ENCODE assay signal across 8 cellular contexts in genomic region chr4:1201851-1202525, GRCh38. TPM values are rescaled to one million over a fixed set of nuclear protein-coding genes. Genes with fewer than 3 reads are reported as not detected.
DNase-seq lines count a peak whose midpoint lies in the region; ATAC-seq, FAIRE-seq and TF ChIP-seq lines count a peak whose summit lies in the region.

No MANE protein-coding gene starts in this region.

- no peak for TF ChIP-seq POLR2A in A549 (IDR thresholded peaks at IDR 0.05; ENCODE audit: low read length)
- TF ChIP-seq POLR2A in adrenal gland (IDR thresholded peaks at IDR 0.05), result no peak

- TF ChIP-seq CTCF in A549 (IDR thresholded peaks at IDR 0.05) (no peak), adrenal gland (IDR thresholded peaks at IDR 0.05) (no peak)

- H3K36me3 ChIP-seq in adrenal gland (replicated peaks in 1 of 2) (no peaks in the 10 kb centered on the region), mucosa of rectum (ENCODE audit: control insufficient read depth in 2 of 2, insufficient read depth in 2 of 2, low read length in 2 of 2) (peaks cover 0 to under 1% of the 10 kb centered on the region in 2 donors)

- TF ChIP-seq EP300 in A549 (IDR thresholded peaks at IDR 0.05), result no peak

- POLR2A ChIA-PET in A549 (lab: Yijun Ruan, JAX) (no interaction called here), T-cell (lab: Charles Lee) (interaction anchor here in 1 of 2 donors (0.5 to 0.7 kb wide), 2 partner anchors 25 to 129 kb away, joined by 3 to 9 read pairs; no protein-coding TSS in a partner anchor)

- H3K4me2 ChIP-seq in A549, result no peak overlapping the region

- no peak overlapping the region for H3K27ac ChIP-seq in A549
- peak overlapping the region in 4 of 5 donors; percentile 7 to 91 (median 62) for H3K27ac ChIP-seq in adrenal gland
- H3K27ac ChIP-seq in mucosa of rectum (ENCODE audit: low read depth in 2 of 2, low read length in 2 of 2), result peak overlapping the region; percentile 76 to 91

- CTCF ChIA-PET in A549 (lab: Yijun Ruan, JAX) (no interaction called here), T-cell (lab: Charles Lee) (interaction anchor here (0.6 to 2.1 kb wide), 10 partner anchors 10 to 145 kb away, joined by 3 to 8 read pairs (median 4); partner anchors contain the start of genes MAEA (in 1 of the 2) and UVSSA (in 1 of the 2))

- intact Hi-C loops in adrenal gland (cut with DNase I), result no loop called here

- TF ChIP-seq RAD21 in A549 (conservative IDR thresholded peaks at IDR 0.05 in 1 of 2, IDR thresholded peaks at IDR 0.05 in 1 of 2), result no peak

- no peaks in the 10 kb centered on the region for H3K9me3 Mint-ChIP-seq in T-cell

- ATAC-seq in A549, result no peak
- ATAC-seq in GM21825 (IDR thresholded peaks at IDR 0.05; ENCODE audit: unreplicated experiment), result peak; percentile 30
- ATAC-seq in T-cell (replicated peaks in 1 of 4), result peak; percentile 83 to 86 (median 84)

- H3K4me3 ChIP-seq in A549, result no peak overlapping the region
- H3K4me3 ChIP-seq in adrenal gland, result no peak overlapping the region
- peak overlapping the region in 1 of 2 donors; percentile 33 for H3K4me3 ChIP-seq in mucosa of rectum (ENCODE audit: low read length in 2 of 2)

- WGBS in A549 (ENCODE audit: missing lambda C conversion rate), result 88% methylated on average over 22 of the region's 26 CpGs
- 61 to 74% (median 72%) methylated on average over 21 to 26 of the region's 26 CpGs for WGBS in adrenal gland, 4 donors

- peak overlapping the region; percentile 90 to 97 for H3K27ac Mint-ChIP-seq in T-cell

- no peaks in the 10 kb centered on the region for H3K9me3 ChIP-seq in A549
- H3K9me3 ChIP-seq in adrenal gland (replicated peaks in 1 of 3), result no peaks in the 10 kb centered on the region
- no peaks in the 10 kb centered on the region for H3K9me3 ChIP-seq in mucosa of rectum (ENCODE audit: control insufficient read depth in 2 of 2, low read length in 2 of 2)

- no peak for FAIRE-seq in A549 (lab: Jason Lieb, UNC)

- H3K36me3 Mint-ChIP-seq in T-cell, result peaks cover 4% of the 10 kb centered on the region

- no peaks in the 10 kb centered on the region for H3K4me1 ChIP-seq in A549
- H3K4me1 ChIP-seq in adrenal gland (replicated peaks in 1 of 2), result peaks cover 0 to 24% of the 10 kb centered on the region in 2 donors
- peaks cover 43% of the 10 kb centered on the region in 2 donors for H3K4me1 ChIP-seq in mucosa of rectum (ENCODE audit: control insufficient read depth in 2 of 2, insufficient read depth in 2 of 2, low read length in 2 of 2)

- peak overlapping the region; percentile 64 to 83 (median 82) for H3K4me3 Mint-ChIP-seq in T-cell

- no peaks in the 10 kb centered on the region for H3K27me3 Mint-ChIP-seq in T-cell

- H3K4me1 Mint-ChIP-seq in T-cell, result peaks cover 27 to 58% (median 48%) of the 10 kb centered on the region in 3 donors

- peak overlapping the region; percentile 45 to 47 for H3K9ac ChIP-seq in mucosa of rectum (ENCODE audit: low read depth in 1 of 2, low read length in 2 of 2)

- no peak for DNase-seq in A549 (ENCODE audit: low read depth in 1 of 2, low spot score in 1 of 2)
- peak; percentile 75 to 94 (median 86) for DNase-seq in T-cell
- peak; percentile 27 to 89 (median 66) for DNase-seq in adrenal gland
- peak; percentile 56 for DNase-seq in stimulated activated CD8-positive, alpha-beta memory T cell treated with anti-CD3 and anti-CD28 coated beads, Interleukin-7, amount 100 ng/mL, for 24 hours (ENCODE audit: low read depth)
- DNase-seq in foreskin melanocyte, result no peak
- no peak for DNase-seq in DMS114 treated with DMSO at 0.1 percent for 48 hours (lab: John Stamatoyannopoulos, UW; ENCODE audit: unreplicated experiment)

- H3K27me3 ChIP-seq in adrenal gland, result no peaks in the 10 kb centered on the region
- no peaks in the 10 kb centered on the region for H3K27me3 ChIP-seq in mucosa of rectum (ENCODE audit: control insufficient read depth in 2 of 2, insufficient read depth in 2 of 2, low read length in 2 of 2)

TF ChIP-seq in A549, 52 proteins besides CTCF, POLR2A, EP300 and RAD21:
- TF ChIP-seq MAFK (IDR thresholded peaks at IDR 0.05; ENCODE audit: partially characterized antibody) (peak; percentile 77), JUN (IDR thresholded peaks at IDR 0.05) (no peak), NR3C1 (IDR thresholded peaks at IDR 0.05) (no peak)

RNA-seq across cellular contexts. Expression of gene SPON2, which starts 29.6 kb away (rescaled TPM):
- polyA plus RNA-seq in A549 (2011; rRNA removed) (0.12 and 0.24 TPM in 2 replicates), A549 (2017; fragmentation: RNase III; extraction: RNeasy Plus Mini Kit Qiagen cat#74134 plus additional on column Dnase treatment) (0.07 to 0.54 TPM (median 0.15 TPM) in 3 replicates), adrenal gland (10 to 100 TPM in 2 of 3 donors, 1 to 10 TPM in 1; 4.1 to 83.7 (median 28.4) TPM)
- polyA plus RNA-seq in A549 (2012; cell fraction: cytosol; rRNA removed), result 0.04 and 0.10 TPM in 2 replicates
- 0.60 and 0.73 TPM in 2 replicates for polyA plus RNA-seq in A549 (2012; cell fraction: nucleus; rRNA removed)
- 0.29 and 0.63 TPM in 2 replicates for polyA minus RNA-seq in A549 (2011; rRNA and poly(A)+ RNA removed)
- total RNA-seq in T-cell (10 to 100 TPM; 13.6 to 39.8 (median 18.9) TPM), adrenal gland (100 to 1,000 TPM in 3 of 8 donors, 10 to 100 TPM in 5; 23.9 to 206 (median 76.7) TPM)

RNA-seq across cellular contexts. Expression of gene CTBP1, which starts 46.9 kb away (rescaled TPM):
- polyA plus RNA-seq in A549 (2011; rRNA removed) (39.3 and 43.1 TPM in 2 replicates), A549 (2017; fragmentation: RNase III; extraction: RNeasy Plus Mini Kit Qiagen cat#74134 plus additional on column Dnase treatment) (85.3 to 94.1 TPM (median 93.1 TPM) in 3 replicates), adrenal gland (100 to 1,000 TPM in 2 of 3 donors, 10 to 100 TPM in 1; 45.7 to 172 (median 145) TPM)
- 193 and 300 TPM in 2 replicates for polyA plus RNA-seq in A549 (2012; cell fraction: cytosol; rRNA removed)
- 430 and 585 TPM in 2 replicates for polyA plus RNA-seq in A549 (2012; cell fraction: nucleus; rRNA removed)
- 64.1 and 89.8 TPM in 2 replicates for polyA minus RNA-seq in A549 (2011; rRNA and poly(A)+ RNA removed)
- total RNA-seq in T-cell (100 to 1,000 TPM; 185 to 232 (median 207) TPM), adrenal gland (100 to 1,000 TPM; 143 to 293 (median 169) TPM)

Comparison
In these comparisons a context has a peak if more than half of its experiments do, and no peak if none do; other contexts are left out.
1. ATAC-seq: peak in GM21825 (single experiment) and T-cell (4 of 4); none in A549 (0 of 2).
2. DNase-seq: peak in T-cell (34 of 34), adrenal gland (7 of 7) and stimulated activated CD8-positive, alpha-beta memory T cell treated with anti-CD3 and anti-CD28 coated beads, Interleukin-7, amount 100 ng/mL, for 24 hours (single experiment); none in A549 (0 of 2), foreskin melanocyte (single experiment) and DMS114 treated with DMSO at 0.1 percent for 48 hours (single experiment).
3. H3K27ac ChIP-seq: peak in adrenal gland (4 of 5) and mucosa of rectum (2 of 2); none in A549 (0 of 2).